Comparison of ENCODE assay signal across 1 cellular context in genomic region chr1:219771039-219771438, GRCh38.
TF ChIP-seq lines count a peak whose summit lies in the region.

No MANE protein-coding gene starts in this region.

TF ChIP-seq in HCT116, 20 proteins besides CTCF, POLR2A, EP300 and RAD21 (continued from another document):
- TF ChIP-seq, protein P1, sequence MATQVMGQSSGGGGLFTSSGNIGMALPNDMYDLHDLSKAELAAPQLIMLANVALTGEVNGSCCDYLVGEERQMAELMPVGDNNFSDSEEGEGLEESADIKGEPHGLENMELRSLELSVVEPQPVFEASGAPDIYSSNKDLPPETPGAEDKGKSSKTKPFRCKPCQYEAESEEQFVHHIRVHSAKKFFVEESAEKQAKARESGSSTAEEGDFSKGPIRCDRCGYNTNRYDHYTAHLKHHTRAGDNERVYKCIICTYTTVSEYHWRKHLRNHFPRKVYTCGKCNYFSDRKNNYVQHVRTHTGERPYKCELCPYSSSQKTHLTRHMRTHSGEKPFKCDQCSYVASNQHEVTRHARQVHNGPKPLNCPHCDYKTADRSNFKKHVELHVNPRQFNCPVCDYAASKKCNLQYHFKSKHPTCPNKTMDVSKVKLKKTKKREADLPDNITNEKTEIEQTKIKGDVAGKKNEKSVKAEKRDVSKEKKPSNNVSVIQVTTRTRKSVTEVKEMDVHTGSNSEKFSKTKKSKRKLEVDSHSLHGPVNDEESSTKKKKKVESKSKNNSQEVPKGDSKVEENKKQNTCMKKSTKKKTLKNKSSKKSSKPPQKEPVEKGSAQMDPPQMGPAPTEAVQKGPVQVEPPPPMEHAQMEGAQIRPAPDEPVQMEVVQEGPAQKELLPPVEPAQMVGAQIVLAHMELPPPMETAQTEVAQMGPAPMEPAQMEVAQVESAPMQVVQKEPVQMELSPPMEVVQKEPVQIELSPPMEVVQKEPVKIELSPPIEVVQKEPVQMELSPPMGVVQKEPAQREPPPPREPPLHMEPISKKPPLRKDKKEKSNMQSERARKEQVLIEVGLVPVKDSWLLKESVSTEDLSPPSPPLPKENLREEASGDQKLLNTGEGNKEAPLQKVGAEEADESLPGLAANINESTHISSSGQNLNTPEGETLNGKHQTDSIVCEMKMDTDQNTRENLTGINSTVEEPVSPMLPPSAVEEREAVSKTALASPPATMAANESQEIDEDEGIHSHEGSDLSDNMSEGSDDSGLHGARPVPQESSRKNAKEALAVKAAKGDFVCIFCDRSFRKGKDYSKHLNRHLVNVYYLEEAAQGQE (IDR thresholded peaks at IDR 0.05; ENCODE audit: low read depth): no peak
TF ChIP-seq in HCT116: peak in this region for 7.
